8 cellular contexts compared by ENCODE assay signal in the genomic region with DNA sequence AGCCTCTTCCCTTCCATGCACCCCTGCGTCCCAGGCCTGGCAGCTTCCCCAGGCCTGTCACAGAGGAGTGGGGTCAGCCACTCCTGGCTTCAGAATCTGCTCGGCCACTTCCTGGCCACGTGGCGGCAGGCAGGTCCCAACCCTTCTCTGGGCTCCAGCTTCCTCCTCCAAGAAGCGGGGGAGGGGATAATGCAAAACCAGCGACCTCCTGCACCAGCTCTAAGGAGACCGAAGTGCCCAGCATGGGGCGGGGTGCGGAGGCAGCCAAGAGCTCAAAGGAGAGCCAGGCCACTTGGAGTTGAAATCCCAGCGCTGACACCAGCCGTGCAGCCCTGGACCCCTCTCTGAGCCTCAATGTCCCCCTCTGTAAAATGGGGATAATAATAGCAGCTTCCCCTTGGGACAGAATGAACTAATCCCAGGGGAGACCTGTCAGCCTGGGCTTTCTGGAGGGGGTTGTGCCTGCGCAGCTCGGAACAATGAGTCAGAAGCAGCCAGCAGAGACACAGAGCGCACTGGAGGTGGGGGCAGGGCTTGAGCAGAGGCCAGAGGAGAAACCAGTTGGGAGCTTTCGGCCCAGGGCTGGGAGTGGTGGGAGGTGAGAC. TPM values are rescaled to one million over a fixed set of nuclear protein-coding genes. Genes with fewer than 3 reads are reported as not detected.
DNase-seq lines count a peak whose midpoint lies in the region; ATAC-seq, FAIRE-seq and TF ChIP-seq lines count a peak whose summit lies in the region.

No MANE protein-coding gene starts in this region.

- H3K27me3 Mint-ChIP-seq in Calu3 (ENCODE audit: unreplicated experiment) = peaks cover 7% of the 10 kb centered on the region

- H3K36me3 ChIP-seq in HepG2 (replicated peaks in 1 of 2; ENCODE audit: control insufficient read depth in 1 of 2, insufficient read depth in 2 of 2, low read length in 2 of 2) = no peaks in the 10 kb centered on the region

- H3K4me1 Mint-ChIP-seq in Calu3 (ENCODE audit: low read depth, unreplicated experiment) = peaks cover 18% of the 10 kb centered on the region

- TF ChIP-seq EP300 in HepG2 (IDR thresholded peaks at IDR 0.05; ENCODE audit: low read depth in 2 of 2, low read length in 2 of 2) = no peak
- no peak for TF ChIP-seq EP300 in HepG2 (CRISPR knock-in tag; IDR thresholded peaks at IDR 0.05; ENCODE audit: borderline replicate concordance)

- intact Hi-C loops in Calu3 (cut with micrococcal nuclease; ENCODE audit: unreplicated experiment) = no loop called here
- intact Hi-C loops in HepG2 (cut with micrococcal nuclease; ENCODE audit: unreplicated experiment) = no loop called here

- peak overlapping the region; percentile 1 for H3K4me3 Mint-ChIP-seq in Calu3 (ENCODE audit: low read depth, unreplicated experiment)

- peaks cover 13% of the 10 kb centered on the region for H3K36me3 Mint-ChIP-seq in Calu3 (ENCODE audit: insufficient read depth, unreplicated experiment)

- DNase-seq in Calu3 (peak; percentile 88), NCI-H69 (lab: John Stamatoyannopoulos, UW) (peak; percentile 66), dermis blood vessel endothelial cell (peak; percentile 83), HepG2 (ENCODE audit: low spot score) (peak; percentile 50), GF-D8 (lab: John Stamatoyannopoulos, UW) (no peak), GM19240 (ENCODE audit: insufficient read length, low spot score) (no peak), NCI-H1930 (lab: John Stamatoyannopoulos, UW) (no peak)

- H3K27ac Mint-ChIP-seq in Calu3 (ENCODE audit: unreplicated experiment) = peak overlapping the region; percentile 64

- peaks cover 0 to 35% of the 10 kb centered on the region in 2 experiments; a peak in 3 of 5 replicates for H3K27me3 ChIP-seq in HepG2 (ENCODE audit: control insufficient read depth in 1 of 2, insufficient read depth in 2 of 2, low read length in 2 of 2)

- TF ChIP-seq CTCF in Calu3 (IDR thresholded peaks at IDR 0.05; ENCODE audit: unreplicated experiment) (no peak), HepG2 (CRISPR knock-in tag; IDR thresholded peaks at IDR 0.05) (no peak)

- POLR2A ChIA-PET in HepG2 (lab: Yijun Ruan, JAX) = interaction anchor here (0.8 kb wide), 1 partner anchor 22 kb away, joined by 4 read pairs; the partner anchor contains the start of gene PICK1

- peak; percentile 69 for ATAC-seq in HepG2

- no peak for TF ChIP-seq POLR2A in HepG2 (IDR thresholded peaks at IDR 0.05; ENCODE audit: insufficient read depth in 1 of 2, low read depth in 2 of 2, low read length in 2 of 2)

- peak; percentile 34 for FAIRE-seq in HepG2 (lab: Jason Lieb, UNC)

- no peaks in the 10 kb centered on the region for H4K20me1 ChIP-seq in HepG2 (ENCODE audit: insufficient read depth, low read length)

- BruUV-seq in Calu3 (replicated peaks; lab: Mats Ljungman, UMichigan) (no TSS peak), HepG2 (replicated peaks; lab: Mats Ljungman, UMichigan) (no TSS peak)

- H3K4me3 ChIP-seq in HepG2 (replicated peaks in 1 of 3; ENCODE audit: insufficient read depth in 1 of 3, low read depth in 2 of 3, low read length in 3 of 3) = peak overlapping the region in 1 of 3 experiments; percentile 19; a peak in 1 of 6 replicates

- CTCF ChIA-PET in Calu3 (lab: Charles Lee) = interaction anchor here (0.7 to 1.8 kb wide), 2 partner anchors 16 to 18 kb away, joined by 4 to 12 read pairs; no protein-coding TSS in a partner anchor
- CTCF ChIA-PET in HepG2 (lab: Yijun Ruan, JAX; ENCODE audit: low intra/inter-chr PET ratio, low total read pairs) = no interaction called here

- no peaks in the 10 kb centered on the region for H3K9me3 ChIP-seq in HepG2 (ENCODE audit: low read length)

- 49% methylated on average over 11 of the region's 15 CpGs for WGBS in HepG2 (ENCODE audit: low lambda C conversion rate)

- H3K27ac ChIP-seq in HepG2 (ENCODE audit: extremely low read length, insufficient read depth, low read length) (no peak overlapping the region), temporal lobe (ENCODE audit: low read depth, low read length) (peak overlapping the region; percentile 100)

- TF ChIP-seq RAD21 in HepG2 (CRISPR knock-in tag; IDR thresholded peaks at IDR 0.05) = no peak

- no peaks in the 10 kb centered on the region for H3K79me2 ChIP-seq in HepG2 (ENCODE audit: insufficient read depth, low read length)

- H3K4me1 ChIP-seq in HepG2 (ENCODE audit: insufficient read depth, low read length) = peaks cover 83% of the 10 kb centered on the region

- no peaks in the 10 kb centered on the region for H3K9me3 Mint-ChIP-seq in Calu3 (ENCODE audit: low read depth, unreplicated experiment)

- H2AFZ ChIP-seq in HepG2 (ENCODE audit: low read length) = no peak overlapping the region

- H3K4me2 ChIP-seq in HepG2 (ENCODE audit: low read depth, low read length) = peak overlapping the region; percentile 55

- in situ Hi-C loops in HepG2 (cut with HindIII; ENCODE audit: extremely low pct_ligation_motif_present, low pct_unique_long_range_greater_than_20kb) = no loop called here

- H3K9ac ChIP-seq in HepG2 (ENCODE audit: insufficient read depth, low read depth, low read length) = no peak overlapping the region

RNA-seq across cellular contexts. Expression of gene PICK1, which starts 22.8 kb away (rescaled TPM):
- total RNA-seq in Calu3 (2022) (54.2 and 58.3 TPM in 2 replicates), dermis blood vessel endothelial cell (15.5 and 18.7 TPM in 2 replicates), HepG2 (2016; rRNA removed; fragmentation: Illumina TruSeq; extraction: Trizol) (16.0 and 19.3 TPM in 2 replicates), temporal lobe (21.6 TPM)
- total RNA-seq in HepG2 (2016; cell fraction: cytosol; rRNA removed; fragmentation: Illumina TruSeq; extraction: Trizol; ENCODE audit: low read depth) = 5.2 and 7.0 TPM in 2 replicates
- 12.5 and 21.2 TPM in 2 replicates for total RNA-seq in HepG2 (2016; cell fraction: insoluble cytoplasmic fraction; rRNA removed; fragmentation: Illumina TruSeq; extraction: Trizol)
- total RNA-seq in HepG2 (2016; cell fraction: membrane; rRNA removed; fragmentation: Illumina TruSeq; extraction: Trizol) = 5.1 and 6.4 TPM in 2 replicates
- total RNA-seq in HepG2 (2016; cell fraction: nucleus; rRNA removed; fragmentation: Illumina TruSeq; extraction: Trizol) = 23.0 and 24.4 TPM in 2 replicates
- 25.3 and 28.9 TPM in 2 replicates for polyA plus RNA-seq in HepG2 (2011; rRNA removed)
- polyA plus RNA-seq in HepG2 (2011; cell fraction: cytosol; rRNA removed) = 16.7 and 22.6 TPM in 2 replicates
- 156 and 186 TPM in 2 replicates for polyA plus RNA-seq in HepG2 (2011; cell fraction: nucleus; rRNA removed)
- 11.1 and 11.5 TPM in 2 replicates for polyA plus RNA-seq in HepG2 (2012)
- polyA plus RNA-seq in HepG2 (2016; cell fraction: cytosol; fragmentation: Illumina TruSeq; extraction: Trizol; ENCODE audit: low read depth) = 1.6 and 2.0 TPM in 2 replicates
- 13.6 and 16.4 TPM in 2 replicates for polyA plus RNA-seq in HepG2 (2016; cell fraction: insoluble cytoplasmic fraction; fragmentation: Illumina TruSeq; extraction: Trizol; ENCODE audit: low read depth)
- polyA plus RNA-seq in HepG2 (2016; cell fraction: membrane; fragmentation: Illumina TruSeq; extraction: Trizol; ENCODE audit: low read depth) = 2.3 and 3.1 TPM in 2 replicates
- polyA plus RNA-seq in HepG2 (2016; cell fraction: nucleus; fragmentation: Illumina TruSeq; extraction: Trizol; ENCODE audit: insufficient read depth, low read depth) = 45.3 and 47.7 TPM in 2 replicates
- polyA minus RNA-seq in HepG2 (2011; rRNA and poly(A)+ RNA removed; ENCODE audit: low replicate concordance) = 19.1 and 21.9 TPM in 2 replicates
- 5.4 and 6.4 TPM in 2 replicates for polyA minus RNA-seq in HepG2 (2011; cell fraction: cytosol; rRNA and poly(A)+ RNA removed)
- polyA minus RNA-seq in HepG2 (2011; cell fraction: nucleus; rRNA and poly(A)+ RNA removed) = 26.1 and 32.8 TPM in 2 replicates

RNA-seq across cellular contexts. Expression of gene SLC16A8, which starts 49.6 kb away (rescaled TPM):
- total RNA-seq in Calu3 (2022) (not detected in 2 replicates), dermis blood vessel endothelial cell (0.05 TPM in 1 of 2 replicates, not detected in the other), HepG2 (2016; rRNA removed; fragmentation: Illumina TruSeq; extraction: Trizol) (not detected in 2 replicates), temporal lobe (1.2 TPM)
- total RNA-seq in HepG2 (2016; cell fraction: cytosol; rRNA removed; fragmentation: Illumina TruSeq; extraction: Trizol; ENCODE audit: low read depth) = not detected in 2 replicates
- not detected in 2 replicates for total RNA-seq in HepG2 (2016; cell fraction: insoluble cytoplasmic fraction; rRNA removed; fragmentation: Illumina TruSeq; extraction: Trizol)
- total RNA-seq in HepG2 (2016; cell fraction: membrane; rRNA removed; fragmentation: Illumina TruSeq; extraction: Trizol) = not detected in 2 replicates
- total RNA-seq in HepG2 (2016; cell fraction: nucleus; rRNA removed; fragmentation: Illumina TruSeq; extraction: Trizol) = not detected in 2 replicates
- not detected in 2 replicates for polyA plus RNA-seq in HepG2 (2011; rRNA removed)
- not detected in 2 replicates for polyA plus RNA-seq in HepG2 (2011; cell fraction: cytosol; rRNA removed)
- polyA plus RNA-seq in HepG2 (2011; cell fraction: nucleus; rRNA removed) = not detected in 2 replicates
- 0.44 and 0.49 TPM in 2 replicates for polyA plus RNA-seq in HepG2 (2012)
- polyA plus RNA-seq in HepG2 (2016; cell fraction: cytosol; fragmentation: Illumina TruSeq; extraction: Trizol; ENCODE audit: low read depth) = not detected in 2 replicates
- not detected in 2 replicates for polyA plus RNA-seq in HepG2 (2016; cell fraction: insoluble cytoplasmic fraction; fragmentation: Illumina TruSeq; extraction: Trizol; ENCODE audit: low read depth)
- polyA plus RNA-seq in HepG2 (2016; cell fraction: membrane; fragmentation: Illumina TruSeq; extraction: Trizol; ENCODE audit: low read depth) = not detected in 2 replicates
- polyA plus RNA-seq in HepG2 (2016; cell fraction: nucleus; fragmentation: Illumina TruSeq; extraction: Trizol; ENCODE audit: insufficient read depth, low read depth) = not detected in 2 replicates
- not detected in 2 replicates for polyA minus RNA-seq in HepG2 (2011; rRNA and poly(A)+ RNA removed; ENCODE audit: low replicate concordance)
- not detected in 2 replicates for polyA minus RNA-seq in HepG2 (2011; cell fraction: cytosol; rRNA and poly(A)+ RNA removed)
- polyA minus RNA-seq in HepG2 (2011; cell fraction: nucleus; rRNA and poly(A)+ RNA removed) = not detected in 2 replicates

RNA-seq across cellular contexts. Expression of gene SOX10, which starts 50.0 kb away (rescaled TPM):
- total RNA-seq in Calu3 (2022) = not detected in 2 replicates
- total RNA-seq in dermis blood vessel endothelial cell = not detected in 2 replicates
- total RNA-seq in HepG2 (2016; rRNA removed; fragmentation: Illumina TruSeq; extraction: Trizol) = not detected in 2 replicates
- total RNA-seq in HepG2 (2016; cell fraction: cytosol; rRNA removed; fragmentation: Illumina TruSeq; extraction: Trizol; ENCODE audit: low read depth) = not detected in 2 replicates
- total RNA-seq in HepG2 (2016; cell fraction: insoluble cytoplasmic fraction; rRNA removed; fragmentation: Illumina TruSeq; extraction: Trizol) = not detected in 2 replicates
- total RNA-seq in HepG2 (2016; cell fraction: membrane; rRNA removed; fragmentation: Illumina TruSeq; extraction: Trizol) = not detected in 2 replicates
- total RNA-seq in HepG2 (2016; cell fraction: nucleus; rRNA removed; fragmentation: Illumina TruSeq; extraction: Trizol) = not detected in 2 replicates
- not detected in 2 replicates for polyA plus RNA-seq in HepG2 (2011; rRNA removed)
- polyA plus RNA-seq in HepG2 (2011; cell fraction: cytosol; rRNA removed) = not detected in 2 replicates
- not detected in 2 replicates for polyA plus RNA-seq in HepG2 (2011; cell fraction: nucleus; rRNA removed)
- 0.04 TPM in 1 of 2 replicates, not detected in the other for polyA plus RNA-seq in HepG2 (2012)
- not detected in 2 replicates for polyA plus RNA-seq in HepG2 (2016; cell fraction: cytosol; fragmentation: Illumina TruSeq; extraction: Trizol; ENCODE audit: low read depth)
- not detected in 2 replicates for polyA plus RNA-seq in HepG2 (2016; cell fraction: insoluble cytoplasmic fraction; fragmentation: Illumina TruSeq; extraction: Trizol; ENCODE audit: low read depth)
- polyA plus RNA-seq in HepG2 (2016; cell fraction: membrane; fragmentation: Illumina TruSeq; extraction: Trizol; ENCODE audit: low read depth) = not detected in 2 replicates
- polyA plus RNA-seq in HepG2 (2016; cell fraction: nucleus; fragmentation: Illumina TruSeq; extraction: Trizol; ENCODE audit: insufficient read depth, low read depth) = not detected in 2 replicates
- polyA minus RNA-seq in HepG2 (2011; rRNA and poly(A)+ RNA removed; ENCODE audit: low replicate concordance) = not detected in 2 replicates
- polyA minus RNA-seq in HepG2 (2011; cell fraction: cytosol; rRNA and poly(A)+ RNA removed) = not detected in 2 replicates
- not detected in 2 replicates for polyA minus RNA-seq in HepG2 (2011; cell fraction: nucleus; rRNA and poly(A)+ RNA removed)
- total RNA-seq in temporal lobe = 5.2 TPM

Comparison
In these comparisons a context has a peak if more than half of its experiments do, and no peak if none do; other contexts are left out.
1. DNase-seq: peak in Calu3 (single experiment), NCI-H69 (single experiment), dermis blood vessel endothelial cell (single experiment) and HepG2 (single experiment); none in GF-D8 (single experiment), GM19240 (single experiment) and NCI-H1930 (0 of 2).